ENCODE assay signal across 8 cellular contexts in the genomic region with DNA sequence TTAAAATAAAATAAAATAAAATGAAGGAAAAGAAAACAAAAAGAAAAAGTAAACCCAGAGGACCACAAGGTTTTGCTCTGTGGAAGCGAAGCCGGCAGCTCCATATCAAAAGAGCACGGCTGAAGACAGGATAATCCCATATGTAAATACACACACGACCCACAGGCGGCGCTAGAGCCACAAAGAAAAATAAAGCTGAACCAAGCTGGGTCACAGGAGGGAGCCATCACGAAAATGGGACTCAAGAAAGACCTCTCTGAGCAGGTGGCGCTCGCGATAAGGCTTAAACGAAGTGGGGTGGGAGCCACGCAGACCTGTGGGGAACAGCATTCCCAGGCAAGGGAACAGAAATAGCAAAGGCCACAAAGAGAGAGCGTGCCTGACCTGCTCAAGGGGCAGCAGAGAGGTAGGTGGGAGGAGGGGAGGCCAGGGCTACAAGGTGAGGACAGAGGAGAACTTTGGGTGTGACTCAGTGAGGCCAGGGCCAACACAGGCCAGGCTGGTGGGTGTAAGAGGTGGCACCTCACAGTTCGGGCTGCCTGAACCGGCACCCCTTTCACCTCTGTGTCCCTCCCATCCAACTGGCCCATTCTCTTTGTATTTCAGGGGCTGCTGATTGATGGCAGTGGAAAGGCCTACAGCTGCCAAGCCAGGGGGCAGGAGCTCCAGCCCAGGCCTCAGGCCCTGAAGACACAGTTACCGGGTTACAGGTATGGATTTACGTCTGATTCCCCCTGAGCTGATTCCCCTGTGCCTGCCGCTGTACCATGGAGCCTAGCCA. TPM values are rescaled to one million over a fixed set of nuclear protein-coding genes. Genes with fewer than 3 reads are reported as not detected.
DNase-seq lines count a peak whose midpoint lies in the region; ATAC-seq and TF ChIP-seq lines count a peak whose summit lies in the region.

No MANE protein-coding gene starts in this region.

- peak; percentile 53 for TF ChIP-seq CTCF in CD8-positive, alpha-beta T cell (IDR thresholded peaks at IDR 0.05)
- TF ChIP-seq CTCF in epithelial cell of proximal tubule (conservative IDR thresholded peaks at IDR 0.05; ENCODE audit: low read depth, low read length), result peak; percentile 85

- peaks cover 4% of the 10 kb centered on the region for H3K9me3 Mint-ChIP-seq in CD8-positive, alpha-beta T cell
- H3K9me3 Mint-ChIP-seq in naive thymus-derived CD4-positive, alpha-beta T cell, result peaks cover 0 to 21% (median 7%) of the 10 kb centered on the region in 11 donors

- no peaks in the 10 kb centered on the region for H3K9me3 ChIP-seq in CD8-positive, alpha-beta T cell (ENCODE audit: low read length)
- peaks cover 0 to 11% (median 0%) of the 10 kb centered on the region in 3 experiments for H3K9me3 ChIP-seq in naive thymus-derived CD4-positive, alpha-beta T cell (ENCODE audit: control insufficient read depth in 2 of 3, low read length in 3 of 3)

- no peak overlapping the region for H3K27ac Mint-ChIP-seq in CD8-positive, alpha-beta T cell
- peak overlapping the region in 1 of 9 donors; percentile 82 for H3K27ac Mint-ChIP-seq in naive thymus-derived CD4-positive, alpha-beta T cell

- no peaks in the 10 kb centered on the region for H3K27me3 ChIP-seq in CD8-positive, alpha-beta T cell (ENCODE audit: insufficient read depth, low read length)
- H3K27me3 ChIP-seq in naive thymus-derived CD4-positive, alpha-beta T cell (ENCODE audit: control insufficient read depth in 2 of 2, insufficient read depth in 2 of 2, low read length in 2 of 2), result no peaks in the 10 kb centered on the region

- peak; percentile 65 for ATAC-seq in CD8-positive, alpha-beta T cell
- peak; percentile 72 for ATAC-seq in naive thymus-derived CD4-positive, alpha-beta T cell
- no peak for ATAC-seq in GM19023 (IDR thresholded peaks at IDR 0.05; ENCODE audit: unreplicated experiment)

- no peaks in the 10 kb centered on the region for H3K36me3 Mint-ChIP-seq in CD8-positive, alpha-beta T cell
- peaks cover 0 to 55% (median 4%) of the 10 kb centered on the region in 5 donors for H3K36me3 Mint-ChIP-seq in naive thymus-derived CD4-positive, alpha-beta T cell

- peak; percentile 23 to 58 (median 40) for DNase-seq in CD8-positive, alpha-beta T cell
- peak in 56 of 76 experiments; percentile 4 to 61 (median 29) for DNase-seq in HUDEP-2 (lab: John Stamatoyannopoulos, UW; ENCODE audit: unreplicated experiment in 76 of 76)
- peak; percentile 69 for DNase-seq in NOMO-1 treated with DMSO at 0.1 percent for 48 hours (lab: John Stamatoyannopoulos, UW; ENCODE audit: unreplicated experiment)
- DNase-seq in activated CD8-positive, alpha-beta memory T cell treated with anti-CD3 and anti-CD28 coated beads for 48 hours (ENCODE audit: low read depth in 2 of 3, low spot score in 2 of 3), result peak; percentile 38 to 63 (median 57)
- DNase-seq in epithelial cell of proximal tubule (ENCODE audit: low read depth), result no peak
- peak in 8 of 9 donors; percentile 1 to 66 (median 16) for DNase-seq in naive thymus-derived CD4-positive, alpha-beta T cell
- DNase-seq in stimulated activated naive CD4-positive, alpha-beta T cell treated with Interleukin-2 at 50 U/mL for 16 hours (lab: John Stamatoyannopoulos, UW), result peak; percentile 65

- no peak overlapping the region for H3K27ac ChIP-seq in CD8-positive, alpha-beta T cell (ENCODE audit: low read depth, low read length)
- H3K27ac ChIP-seq in naive thymus-derived CD4-positive, alpha-beta T cell (ENCODE audit: low read depth, low read length), result no peak overlapping the region

- CTCF ChIA-PET in CD8-positive, alpha-beta T cell (lab: Charles Lee), result interaction anchor here (0.9 to 3.9 kb wide), 14 partner anchors 8 to 347 kb away, joined by 3 to 21 read pairs (median 4); no protein-coding TSS in a partner anchor
- CTCF ChIA-PET in naive thymus-derived CD4-positive, alpha-beta T cell (lab: Charles Lee), result interaction anchor here (0.7 to 1.5 kb wide), 4 partner anchors 69 to 389 kb away, joined by 3 to 4 read pairs (median 4); no protein-coding TSS in a partner anchor

- no peaks in the 10 kb centered on the region for H3K36me3 ChIP-seq in CD8-positive, alpha-beta T cell (ENCODE audit: insufficient read depth, low read length)
- no peaks in the 10 kb centered on the region for H3K36me3 ChIP-seq in naive thymus-derived CD4-positive, alpha-beta T cell (ENCODE audit: control insufficient read depth in 2 of 3, insufficient read depth in 3 of 3, low read length in 3 of 3)

- peaks cover 3% of the 10 kb centered on the region for H3K4me1 Mint-ChIP-seq in CD8-positive, alpha-beta T cell (ENCODE audit: low read depth)
- peaks cover 0 to 32% (median 0%) of the 10 kb centered on the region in 7 donors for H3K4me1 Mint-ChIP-seq in naive thymus-derived CD4-positive, alpha-beta T cell

- H3K27me3 Mint-ChIP-seq in CD8-positive, alpha-beta T cell (ENCODE audit: low read depth), result peaks cover 14% of the 10 kb centered on the region
- peaks cover 2 to 15% (median 8%) of the 10 kb centered on the region in 5 donors for H3K27me3 Mint-ChIP-seq in naive thymus-derived CD4-positive, alpha-beta T cell

- POLR2A ChIA-PET in CD8-positive, alpha-beta T cell (lab: Charles Lee), result interaction anchor here (1.0 kb wide), 1 partner anchor 66 kb away, joined by 4 read pairs; no protein-coding TSS in a partner anchor
- POLR2A ChIA-PET in naive thymus-derived CD4-positive, alpha-beta T cell (lab: Charles Lee), result no interaction called here

- H3K4me3 ChIP-seq in CD8-positive, alpha-beta T cell (ENCODE audit: low read depth, low read length), result no peak overlapping the region
- no peak overlapping the region for H3K4me3 ChIP-seq in epithelial cell of proximal tubule (ENCODE audit: low read depth, low read length)
- no peak overlapping the region for H3K4me3 ChIP-seq in naive thymus-derived CD4-positive, alpha-beta T cell (ENCODE audit: low read length)

- intact Hi-C loops in CD8-positive, alpha-beta T cell (cut with DNase I, micrococcal nuclease), result loop anchor here (1.0 to 5.0 kb wide), 5 partner anchors 67 to 530 kb away; no protein-coding TSS in a partner anchor
- intact Hi-C loops in naive thymus-derived CD4-positive, alpha-beta T cell (cut with micrococcal nuclease), result loop anchor here (1.0 to 5.0 kb wide), 4 partner anchors 67 to 385 kb away; no protein-coding TSS in a partner anchor

- no peaks in the 10 kb centered on the region for H3K4me1 ChIP-seq in CD8-positive, alpha-beta T cell (ENCODE audit: insufficient read depth, low read length)
- H3K4me1 ChIP-seq in naive thymus-derived CD4-positive, alpha-beta T cell (ENCODE audit: control insufficient read depth in 2 of 2, insufficient read depth in 2 of 2, low read length in 2 of 2), result no peaks in the 10 kb centered on the region

- no peak overlapping the region for H3K4me3 Mint-ChIP-seq in CD8-positive, alpha-beta T cell
- H3K4me3 Mint-ChIP-seq in naive thymus-derived CD4-positive, alpha-beta T cell, result peak overlapping the region in 1 of 10 donors; percentile 53

RNA-seq across cellular contexts. Expression of a gene that starts 26.0 kb away (rescaled TPM):
- not detected for total RNA-seq in CD8-positive, alpha-beta T cell
- not detected in 2 replicates for total RNA-seq in epithelial cell of proximal tubule
- total RNA-seq in naive thymus-derived CD4-positive, alpha-beta T cell, result 10 to 100 TPM in 1 of 5 experiments, not detected in 4; 12.5 TPM
- polyA plus RNA-seq in naive thymus-derived CD4-positive, alpha-beta T cell, result not detected

RNA-seq across cellular contexts. Expression of a gene that starts 59.5 kb away (rescaled TPM):
- total RNA-seq in CD8-positive, alpha-beta T cell, result under 1 TPM; 0.14 to 0.39 TPM
- total RNA-seq in epithelial cell of proximal tubule, result not detected in 2 replicates
- total RNA-seq in naive thymus-derived CD4-positive, alpha-beta T cell, result under 1 TPM in 2 of 5 experiments, not detected in 3; 0.08 to 0.58 TPM
- not detected for polyA plus RNA-seq in naive thymus-derived CD4-positive, alpha-beta T cell
